ENCODE assay signal across 13 cellular contexts in genomic region chr3:136350557-136350956, GRCh38.
DNase-seq lines count a peak whose midpoint lies in the region; ATAC-seq and TF ChIP-seq lines count a peak whose summit lies in the region.
"Had no signal": no experiment of that assay in that cellular context is flagged by ENCODE, and none has a peak within 500 bp of the region (broad histone marks: within the 10 kb centered on the region; RNA-seq: fewer than 3 reads in every experiment).

No MANE protein-coding gene starts in this region.

- peaks cover 2% of the 10 kb centered on the region for H3K36me3 ChIP-seq in skeletal muscle satellite cell (ENCODE audit: insufficient read depth, low read length)
- H3K36me3 ChIP-seq: thyroid gland had no signal

- DNase-seq in GM04504 (ENCODE audit: low read depth) (peak; percentile 31), hepatic stellate cell (ENCODE audit: low spot score) (peak; percentile 34), NCI-H2081 treated with DMSO at 0.1 percent for 48 hours (lab: John Stamatoyannopoulos, UW) (no peak), posterior cingulate gyrus (no peak), left colon (no peak)
- DNase-seq: activated CD4-positive, alpha-beta T cell treated with anti-CD3 and anti-CD28 coated beads for 48 hours; stimulated activated CD4-positive, alpha-beta T cell treated with anti-CD3 and anti-CD28 coated beads, Interleukin-12 subunit alpha, Interleukin-12 subunit beta, amount 100 ng/mL, for 4 hours; T-cell; thyroid gland had no signal

- peak overlapping the region; percentile 37 for H3K9ac ChIP-seq in skeletal muscle satellite cell (ENCODE audit: low read depth, low read length)

- H3K9me3 ChIP-seq in skeletal muscle satellite cell (replicated peaks; ENCODE audit: low read length) = no peaks in the 10 kb centered on the region
- H3K9me3 ChIP-seq: body of pancreas, thyroid gland had no signal

- intact Hi-C loops in posterior cingulate gyrus (cut with DNase I) = no loop called here
- intact Hi-C loops in left colon (cut with DNase I, micrococcal nuclease) = no loop called here

- ATAC-seq in HG02852 (IDR thresholded peaks at IDR 0.05; ENCODE audit: unreplicated experiment) = no peak
- ATAC-seq in left colon = no peak
- ATAC-seq: body of pancreas, T-cell had no signal

- TF ChIP-seq CTCF in WI38 (IDR thresholded peaks at IDR 0.05; ENCODE audit: low read depth, low read length) = no peak

- H3K4me2 ChIP-seq in skeletal muscle satellite cell (ENCODE audit: low read length) = peak overlapping the region; percentile 60

- H3K27me3 ChIP-seq in skeletal muscle satellite cell (ENCODE audit: control insufficient read depth, insufficient read depth, low read length) = no peaks in the 10 kb centered on the region
- H3K27me3 ChIP-seq: body of pancreas, thyroid gland had no signal

- peak overlapping the region; percentile 46 for H3K4me3 ChIP-seq in WI38 (ENCODE audit: low read depth, low read length)
- H3K4me3 ChIP-seq in skeletal muscle satellite cell (ENCODE audit: low read length) = peak overlapping the region; percentile 40
- H3K4me3 ChIP-seq: body of pancreas, thyroid gland had no signal

- H3K4me1 ChIP-seq in skeletal muscle satellite cell (ENCODE audit: control insufficient read depth, insufficient read depth, low read length) = peaks cover 12% of the 10 kb centered on the region
- H3K4me1 ChIP-seq: thyroid gland had no signal

Comparison
In these comparisons a context has a peak if more than half of its experiments do, and no peak if none do; other contexts are left out.
1. DNase-seq: peak in GM04504 (single experiment) and hepatic stellate cell (single experiment); none in NCI-H2081 treated with DMSO at 0.1 percent for 48 hours (single experiment), posterior cingulate gyrus (0 of 10) and left colon (0 of 2).